16 cellular contexts compared by ENCODE assay signal in the genomic region with DNA sequence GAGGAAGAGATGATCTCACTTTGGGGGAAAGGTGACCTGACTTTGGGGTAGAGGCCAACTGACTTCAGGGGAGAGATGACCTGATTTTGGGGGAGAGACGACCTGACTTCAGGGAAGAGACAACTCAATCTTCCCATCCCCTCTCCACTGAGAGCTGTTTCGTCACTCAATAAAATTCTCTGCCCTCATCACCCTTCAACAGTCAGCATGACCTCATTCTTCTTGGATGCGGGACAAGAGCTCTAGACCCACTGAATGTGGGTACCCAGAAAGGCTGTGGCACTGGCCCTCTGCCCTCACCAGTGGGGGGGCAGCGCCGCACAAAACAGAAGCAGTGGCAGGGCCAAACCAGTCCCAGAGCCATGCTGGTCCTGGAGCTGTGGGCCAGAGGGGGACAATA. TPM values are rescaled to one million over a fixed set of nuclear protein-coding genes. Genes with fewer than 3 reads are reported as not detected.
DNase-seq lines count a peak whose midpoint lies in the region; TF ChIP-seq lines count a peak whose summit lies in the region.
"Had no signal": no experiment of that assay in that cellular context is flagged by ENCODE, and none has a peak within 500 bp of the region (broad histone marks: within the 10 kb centered on the region; RNA-seq: fewer than 3 reads in every experiment).

No MANE protein-coding gene starts in this region.

- no peaks in the 10 kb centered on the region for H3K27me3 ChIP-seq in MG63

- H3K27me3 Mint-ChIP-seq in type B pancreatic cell: no peaks in the 10 kb centered on the region

- no peak overlapping the region for H3K4me3 Mint-ChIP-seq in type B pancreatic cell

- H3K36me3 Mint-ChIP-seq in type B pancreatic cell: peaks cover 4% of the 10 kb centered on the region

- peaks cover 16% of the 10 kb centered on the region for H3K9me3 Mint-ChIP-seq in type B pancreatic cell

- peak; percentile 0 for DNase-seq in DMS53 (lab: John Stamatoyannopoulos, UW)
- no peak for DNase-seq in DMS53 treated with DMSO at 0.1 percent for 48 hours (lab: John Stamatoyannopoulos, UW; ENCODE audit: unreplicated experiment)
- DNase-seq in MG63: peak; percentile 9
- peak; percentile 28 for DNase-seq in fibroblast of mammary gland (ENCODE audit: low read depth)
- DNase-seq in type B pancreatic cell (ENCODE audit: extremely low spot score, unreplicated experiment): no peak
- no peak for DNase-seq in stimulated activated CD4-positive, alpha-beta T cell treated with anti-CD3 and anti-CD28 coated beads, Interleukin-4, amount 100 ng/mL, for 24 hours
- no peak for DNase-seq in SW 1271 (lab: John Stamatoyannopoulos, UW)
- no peak for DNase-seq in glomerular visceral epithelial cell (ENCODE audit: extremely low spot score)
- DNase-seq: 8988T, C1 segment of cervical spinal cord, DMS153, GM23248, NCI-H187, NCI-H82 had no signal

- TF ChIP-seq CTCF in fibroblast of mammary gland (conservative IDR thresholded peaks at IDR 0.05; ENCODE audit: control insufficient read depth, insufficient read depth, low read depth, low read length) (no peak), type B pancreatic cell (conservative IDR thresholded peaks at IDR 0.05) (no peak)

- H3K4me3 ChIP-seq in MG63 (no peak overlapping the region), fibroblast of mammary gland (ENCODE audit: control insufficient read depth, low read depth, low read length) (no peak overlapping the region)
- H3K4me3 ChIP-seq: GM23248 had no signal

- peak overlapping the region; percentile 75 for H3K27ac Mint-ChIP-seq in type B pancreatic cell

- H3K9me3 ChIP-seq in MG63: no peaks in the 10 kb centered on the region

- H3K4me1 Mint-ChIP-seq in type B pancreatic cell (ENCODE audit: unreplicated experiment): peaks cover 6% of the 10 kb centered on the region

- H3K36me3 ChIP-seq in MG63: no peaks in the 10 kb centered on the region

RNA-seq across cellular contexts. Expression of a gene that starts 34.6 kb away (rescaled TPM):
- total RNA-seq in MG63 (2014; rRNA removed; shearing (Covaris generic); ENCODE audit: low replicate concordance): not detected in 2 replicates
- total RNA-seq in type B pancreatic cell (ENCODE audit: low replicate concordance): not detected in 2 replicates
- total RNA-seq: GM23248, NCI-H460, Right ventricle myocardium inferior had no signal

Comparison
In these comparisons a context has a peak if more than half of its experiments do, and no peak if none do; other contexts are left out.
1. DNase-seq: peak in DMS53 (single experiment), MG63 (single experiment) and fibroblast of mammary gland (single experiment); none in DMS53 treated with DMSO at 0.1 percent for 48 hours (single experiment), type B pancreatic cell (single experiment), stimulated activated CD4-positive, alpha-beta T cell treated with anti-CD3 and anti-CD28 coated beads, Interleukin-4, amount 100 ng/mL, for 24 hours (single experiment), SW 1271 (0 of 2) and glomerular visceral epithelial cell (single experiment).